ENCODE assay signal across 9 cellular contexts in the genomic region with DNA sequence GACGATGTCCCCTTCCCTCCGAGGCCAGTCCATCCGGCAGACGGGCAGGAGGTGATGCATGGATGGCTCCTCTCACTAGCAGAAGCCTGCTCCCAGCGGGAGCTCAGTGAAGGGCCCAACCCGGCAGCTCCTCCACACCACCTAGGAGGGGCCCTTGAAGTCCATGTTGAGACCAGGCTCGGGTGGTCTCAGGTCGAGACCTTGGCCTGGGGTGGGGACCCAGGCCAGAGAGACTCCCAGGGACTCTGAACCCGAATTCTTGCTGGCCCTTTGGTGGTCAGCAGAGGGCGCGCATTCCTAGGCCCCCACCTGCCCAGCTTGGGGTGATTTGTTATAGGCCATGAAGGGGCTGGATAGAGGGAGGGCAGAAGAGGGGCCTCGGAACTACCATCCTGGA. TPM values are rescaled to one million over a fixed set of nuclear protein-coding genes. Genes with fewer than 3 reads are reported as not detected.
DNase-seq lines count a peak whose midpoint lies in the region; ATAC-seq, FAIRE-seq and TF ChIP-seq lines count a peak whose summit lies in the region.
"Had no signal": no experiment of that assay in that cellular context is flagged by ENCODE, and none has a peak within 500 bp of the region (broad histone marks: within the 10 kb centered on the region; RNA-seq: fewer than 3 reads in every experiment).

No MANE protein-coding gene starts in this region.

- peak; percentile 50 to 71 (median 63) for TF ChIP-seq CTCF in GM12878 (IDR thresholded peaks at IDR 0.05 in 2 of 3, conservative IDR thresholded peaks at IDR 0.05 in 1 of 3; ENCODE audit: control insufficient read depth in 2 of 3, extremely low read depth in 1 of 3, insufficient read depth in 1 of 3, low read depth in 3 of 3, low read length in 3 of 3)

- H3K4me1 ChIP-seq in GM12878 (ENCODE audit: control insufficient read depth, insufficient read depth, low read length) = peaks cover 17% of the 10 kb centered on the region

- no TSS peak for BruUV-seq in GM12878 (replicated peaks; lab: Mats Ljungman, UMichigan)

- RAD21 ChIA-PET in GM12878 (lab: Charles Lee; ENCODE audit: unreplicated experiment) = interaction anchor here (0.6 to 3.0 kb wide), 5 partner anchors 14 to 478 kb away, joined by 3 to 10 read pairs (median 4); no protein-coding TSS in a partner anchor

- TF ChIP-seq EP300 in GM12878 (IDR thresholded peaks at IDR 0.05; ENCODE audit: borderline replicate concordance in 1 of 2, control insufficient read depth in 1 of 2, low read depth in 2 of 2, low read length in 2 of 2) = no peak

- no peaks in the 10 kb centered on the region for H4K20me1 ChIP-seq in GM12878 (ENCODE audit: control insufficient read depth, insufficient read depth)

- SMC1A ChIA-PET in GM12878 (lab: Charles Lee; ENCODE audit: uncharacterized antibody, unreplicated experiment) = interaction anchor here (0.7 to 1.8 kb wide), 7 partner anchors 14 to 411 kb away, joined by 3 to 5 read pairs (median 4); a partner anchor contains a TSS

- TF ChIP-seq RAD21 in GM12878 (IDR thresholded peaks at IDR 0.05; ENCODE audit: insufficient read depth, low read depth, low read length) = peak; percentile 59

- H3K9me3 ChIP-seq in GM12878 (replicated peaks; ENCODE audit: control insufficient read depth, insufficient read depth, low read length) = no peaks in the 10 kb centered on the region; the same call in 2 of the 3 replicates

- H2AFZ ChIP-seq in GM12878 (ENCODE audit: control insufficient read depth, low read depth, low read length) = peak overlapping the region; percentile 55; the same call in 1 of the 2 replicates

- intact Hi-C loops in GM12878 (cut with micrococcal nuclease; ENCODE audit: unreplicated experiment) = loop anchor here (2.0 kb wide), 1 partner anchor 48 kb away; no protein-coding TSS in a partner anchor

- peak; percentile 53 for DNase-seq in D341Med (ENCODE audit: low spot score)
- peak; percentile 99 for DNase-seq in NCI-H1694 (lab: John Stamatoyannopoulos, UW)
- no peak for DNase-seq in GM12878 (ENCODE audit: low read depth, low spot score)
- DNase-seq in left lobe of liver (ENCODE audit: low spot score) = no peak
- no peak for DNase-seq in T-helper 9 cell
- no peak for DNase-seq in HCEC 1CT

- peaks cover 0 to 5% of the 10 kb centered on the region in 2 experiments; a peak in 2 of 4 replicates for H3K27me3 ChIP-seq in GM12878 (replicated peaks in 1 of 2; ENCODE audit: control insufficient read depth in 2 of 2, insufficient read depth in 2 of 2, low read length in 1 of 2)

- no peak overlapping the region for H3K9ac ChIP-seq in GM12878 (ENCODE audit: control insufficient read depth, insufficient read depth, low read length)

- ATAC-seq in GM12878 (peak; percentile 70), left lobe of liver (peak; percentile 29), GM21619 (IDR thresholded peaks at IDR 0.05; ENCODE audit: unreplicated experiment) (no peak), GM21423 (IDR thresholded peaks at IDR 0.05; ENCODE audit: unreplicated experiment) (no peak)

- no peak overlapping the region for H3K27ac ChIP-seq in GM12878 (ENCODE audit: control insufficient read depth, insufficient read depth)

- POLR2A ChIA-PET in GM12878 (lab: Charles Lee) = interaction anchor here (0.5 to 0.6 kb wide), 2 partner anchors 505 to 873 kb away, joined by 3 to 8 read pairs; no protein-coding TSS in a partner anchor

- H3K79me2 ChIP-seq in GM12878 (ENCODE audit: control insufficient read depth, insufficient read depth, low read length) = no peaks in the 10 kb centered on the region

- FAIRE-seq in GM12878 (lab: Jason Lieb, UNC) = no peak

- CTCF ChIA-PET in GM12878 (lab: Yijun Ruan, JAX) = interaction anchor here (0.6 to 14.2 kb wide), 21 partner anchors 8 to 247 kb away, joined by 3 to 244 read pairs (median 7); a partner anchor contains a TSS

- in situ Hi-C loops in GM12878 (cut with MboI) = no loop called here

- H3K4me2 ChIP-seq in GM12878 (ENCODE audit: control insufficient read depth, insufficient read depth) = peak overlapping the region; percentile 95

- peak overlapping the region; percentile 64 for H3K4me3 ChIP-seq in GM12878

- TF ChIP-seq POLR2A in GM12878 (IDR thresholded peaks at IDR 0.05; ENCODE audit: low read depth, low read length) = no peak

- H3K36me3 ChIP-seq in GM12878 (ENCODE audit: control insufficient read depth in 2 of 2, insufficient read depth in 2 of 2, low read length in 1 of 2) = no peaks in the 10 kb centered on the region

- WGBS in GM12878 (ENCODE audit: insufficient coverage, insufficient replicate concordance, low lambda C conversion rate, missing lambda C conversion rate) = 3% methylated on average over 12 of the region's 12 CpGs

TF ChIP-seq in GM12878, 131 proteins besides CTCF, POLR2A, EP300 and RAD21:
- no peak for TF ChIP-seq STAT1 (conservative IDR thresholded peaks at IDR 0.05)
- peak; percentile 42; the same call in 1 of the 2 replicates for TF ChIP-seq SMC3 (IDR thresholded peaks at IDR 0.05; ENCODE audit: borderline replicate concordance, low read length)
- TF ChIP-seq, protein P1, sequence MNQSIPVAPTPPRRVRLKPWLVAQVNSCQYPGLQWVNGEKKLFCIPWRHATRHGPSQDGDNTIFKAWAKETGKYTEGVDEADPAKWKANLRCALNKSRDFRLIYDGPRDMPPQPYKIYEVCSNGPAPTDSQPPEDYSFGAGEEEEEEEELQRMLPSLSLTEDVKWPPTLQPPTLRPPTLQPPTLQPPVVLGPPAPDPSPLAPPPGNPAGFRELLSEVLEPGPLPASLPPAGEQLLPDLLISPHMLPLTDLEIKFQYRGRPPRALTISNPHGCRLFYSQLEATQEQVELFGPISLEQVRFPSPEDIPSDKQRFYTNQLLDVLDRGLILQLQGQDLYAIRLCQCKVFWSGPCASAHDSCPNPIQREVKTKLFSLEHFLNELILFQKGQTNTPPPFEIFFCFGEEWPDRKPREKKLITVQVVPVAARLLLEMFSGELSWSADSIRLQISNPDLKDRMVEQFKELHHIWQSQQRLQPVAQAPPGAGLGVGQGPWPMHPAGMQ (IDR thresholded peaks at IDR 0.05; ENCODE audit: borderline replicate concordance) = no peak

RNA-seq across cellular contexts. Expression of a gene that starts 0.6 kb away (rescaled TPM):
- not detected in 2 replicates for total RNA-seq in GM12878 (2013; cell fraction: nucleolus; rRNA removed)
- total RNA-seq in GM12878 (2014; rRNA removed) (0.17 and 0.49 TPM in 2 replicates), GM12878 (2014; rRNA removed; fragmentation: Illumina TruSeq; extraction: Trizol) (0.18 and 0.22 TPM in 2 replicates), GM12878 (2021) (0.61 and 0.77 TPM in 2 replicates), left lobe of liver (not detected)
- polyA plus RNA-seq in GM12878 (2011; ENCODE audit: low read depth) = not detected
- polyA plus RNA-seq in GM12878 (2011; rRNA removed) (0.23 and 0.73 TPM in 2 replicates), GM12878 (2014; fragmentation: Illumina TruSeq; extraction: Trizol) (0.24 and 0.29 TPM in 2 replicates), GM12878 (2014; fragmentation: Nextera tagmentation; extraction: Ambion mirVana) (under 1 TPM; 0.05 to 0.13 TPM), GM12878 (2014; rRNA removed) (0.28 and 0.46 TPM in 2 replicates), GM12878 (2016; fragmentation: Nextera tagmentation; extraction: Ambion mirVana) (under 1 TPM in 1 of 2 experiments, not detected in 1; 0.15 TPM)
- polyA plus RNA-seq in GM12878 (2011; cell fraction: cytosol; rRNA removed) = 0.82 and 1.0 TPM in 2 replicates
- 1.4 and 1.8 TPM in 2 replicates for polyA plus RNA-seq in GM12878 (2011; cell fraction: nucleus; rRNA removed)
- polyA plus RNA-seq in GM12878 (2012) = 0.24 TPM in 1 of 2 replicates, not detected in the other
- polyA minus RNA-seq in GM12878 (2011; rRNA and poly(A)+ RNA removed) = 1.4 and 3.0 TPM in 2 replicates
- polyA minus RNA-seq in GM12878 (2011; cell fraction: cytosol; rRNA and poly(A)+ RNA removed) = not detected in 2 replicates
- 0.85 and 2.1 TPM in 2 replicates for polyA minus RNA-seq in GM12878 (2011; cell fraction: nucleus; rRNA and poly(A)+ RNA removed)
- total RNA-seq: HT1080 had no signal

RNA-seq across cellular contexts. Expression of a gene that starts 18.7 kb away (rescaled TPM):
- not detected in 2 replicates for total RNA-seq in GM12878 (2013; cell fraction: nucleolus; rRNA removed)
- total RNA-seq in GM12878 (2014; rRNA removed) = 0.06 TPM in 1 of 2 replicates, not detected in the other
- total RNA-seq in GM12878 (2014; rRNA removed; fragmentation: Illumina TruSeq; extraction: Trizol) = 0.05 TPM in 1 of 2 replicates, not detected in the other
- 0.05 and 0.16 TPM in 2 replicates for total RNA-seq in GM12878 (2021)
- not detected for polyA plus RNA-seq in GM12878 (2011; ENCODE audit: low read depth)
- 0.07 and 0.18 TPM in 2 replicates for polyA plus RNA-seq in GM12878 (2011; rRNA removed)
- polyA plus RNA-seq in GM12878 (2011; cell fraction: cytosol; rRNA removed) = 0.08 and 0.16 TPM in 2 replicates
- 0.10 and 0.22 TPM in 2 replicates for polyA plus RNA-seq in GM12878 (2011; cell fraction: nucleus; rRNA removed)
- 0.06 and 0.07 TPM in 2 replicates for polyA plus RNA-seq in GM12878 (2012)
- 0.06 and 0.13 TPM in 2 replicates for polyA plus RNA-seq in GM12878 (2014; fragmentation: Illumina TruSeq; extraction: Trizol)
- not detected for polyA plus RNA-seq in GM12878 (2014; fragmentation: Nextera tagmentation; extraction: Ambion mirVana)
- polyA plus RNA-seq in GM12878 (2014; rRNA removed) = 0.08 TPM in 1 of 2 replicates, not detected in the other
- not detected for polyA plus RNA-seq in GM12878 (2016; fragmentation: Nextera tagmentation; extraction: Ambion mirVana)
- polyA minus RNA-seq in GM12878 (2011; rRNA and poly(A)+ RNA removed) = 0.05 and 0.29 TPM in 2 replicates
- polyA minus RNA-seq in GM12878 (2011; cell fraction: cytosol; rRNA and poly(A)+ RNA removed) = not detected in 2 replicates
- polyA minus RNA-seq in GM12878 (2011; cell fraction: nucleus; rRNA and poly(A)+ RNA removed) = 0.12 TPM in 1 of 2 replicates, not detected in the other
- 0.08 TPM for total RNA-seq in left lobe of liver
- total RNA-seq: HT1080 had no signal

RNA-seq across cellular contexts. Expression of a gene that starts 33.1 kb away (rescaled TPM):
- total RNA-seq in GM12878 (2013; cell fraction: nucleolus; rRNA removed) = not detected in 2 replicates
- under 0.01 TPM in 1 of 2 replicates, not detected in the other for total RNA-seq in GM12878 (2014; rRNA removed)
- not detected in 2 replicates for total RNA-seq in GM12878 (2014; rRNA removed; fragmentation: Illumina TruSeq; extraction: Trizol)
- total RNA-seq in GM12878 (2021) = 0.08 TPM in 1 of 2 replicates, not detected in the other
- not detected for polyA plus RNA-seq in GM12878 (2011; ENCODE audit: low read depth)
- polyA plus RNA-seq in GM12878 (2011; rRNA removed) = not detected in 2 replicates
- not detected in 2 replicates for polyA plus RNA-seq in GM12878 (2011; cell fraction: cytosol; rRNA removed)
- 0.06 TPM in 1 of 2 replicates, not detected in the other for polyA plus RNA-seq in GM12878 (2011; cell fraction: nucleus; rRNA removed)
- 0.09 and 0.13 TPM in 2 replicates for polyA plus RNA-seq in GM12878 (2012)
- polyA plus RNA-seq in GM12878 (2014; fragmentation: Illumina TruSeq; extraction: Trizol) = 0.04 TPM in 1 of 2 replicates, not detected in the other
- not detected for polyA plus RNA-seq in GM12878 (2014; fragmentation: Nextera tagmentation; extraction: Ambion mirVana)
- not detected in 2 replicates for polyA plus RNA-seq in GM12878 (2014; rRNA removed)
- not detected for polyA plus RNA-seq in GM12878 (2016; fragmentation: Nextera tagmentation; extraction: Ambion mirVana)
- polyA minus RNA-seq in GM12878 (2011; rRNA and poly(A)+ RNA removed) = not detected in 2 replicates
- polyA minus RNA-seq in GM12878 (2011; cell fraction: cytosol; rRNA and poly(A)+ RNA removed) = not detected in 2 replicates
- polyA minus RNA-seq in GM12878 (2011; cell fraction: nucleus; rRNA and poly(A)+ RNA removed) = not detected in 2 replicates
- total RNA-seq in left lobe of liver = 1.9 TPM
- total RNA-seq: HT1080 had no signal

Comparison
In these comparisons a context has a peak if more than half of its experiments do, and no peak if none do; other contexts are left out.
1. DNase-seq: peak in D341Med (single experiment) and NCI-H1694 (single experiment); none in GM12878 (single experiment), left lobe of liver (single experiment), T-helper 9 cell (single experiment) and HCEC 1CT (single experiment).
2. ATAC-seq: peak in GM12878 (single experiment) and left lobe of liver (single experiment); none in GM21619 (single experiment) and GM21423 (single experiment).